Comparison of ENCODE assay signal across 31 cellular contexts in the genomic region with DNA sequence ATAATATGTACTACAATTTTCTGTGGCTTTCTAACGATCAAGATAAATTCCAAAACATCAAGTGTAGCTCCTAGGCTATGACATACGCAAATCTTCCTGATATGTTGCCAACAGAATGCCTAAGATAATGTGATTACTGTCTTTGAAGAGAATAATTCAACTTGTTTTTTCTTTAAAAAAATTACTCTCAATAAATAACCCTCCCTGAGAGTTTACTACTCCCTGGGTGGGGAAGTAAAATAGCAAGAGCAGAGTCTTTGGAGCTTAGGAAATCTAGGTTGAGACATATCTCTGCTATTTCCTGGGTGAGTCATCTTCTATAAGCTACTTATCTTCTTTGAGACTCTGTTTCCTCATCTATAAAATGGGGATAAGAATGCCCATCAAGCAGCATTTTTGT.
DNase-seq lines count a peak whose midpoint lies in the region; ATAC-seq and TF ChIP-seq lines count a peak whose summit lies in the region.
"Had no signal": no experiment of that assay in that cellular context is flagged by ENCODE, and none has a peak within 500 bp of the region (broad histone marks: within the 10 kb centered on the region; RNA-seq: fewer than 3 reads in every experiment).

No MANE protein-coding gene starts in this region.

- DNase-seq in SKM-1 treated with dmso at 0.1 percent for 144 hours (lab: John Stamatoyannopoulos, UW; ENCODE audit: unreplicated experiment) (peak; percentile 5), SKM-1 (lab: John Stamatoyannopoulos, UW; ENCODE audit: unreplicated experiment) (no peak), MV-4-11 (lab: John Stamatoyannopoulos, UW) (peak; percentile 74), epithelial cell of prostate (ENCODE audit: low read depth, low spot score) (no peak), type B pancreatic cell (ENCODE audit: extremely low spot score, unreplicated experiment) (no peak), progenitor cell of endocrine pancreas (ENCODE audit: low spot score, unreplicated experiment) (no peak)
- DNase-seq in naive thymus-derived CD4-positive, alpha-beta T cell = no peak
- DNase-seq: activated B cell treated with CpG ODN at 0.5 μM for 24 hours; activated CD4-positive, alpha-beta T cell treated with anti-CD3 and anti-CD28 coated beads, Interleukin-2, amount 50 U/mL, for 4 hours; activated CD8-positive, alpha-beta memory T cell treated with anti-CD3 and anti-CD28 coated beads, Interleukin-2, amount 50 U/mL, for 48 hours; aorta; BE2C; Caco-2; caudate nucleus; dorsolateral prefrontal cortex; gastrocnemius medialis; hippocampal formation; immature natural killer cell; KG1; left ventricle myocardium superior; midbrain; NCI-H1092 treated with DMSO at 0.1 percent for 48 hours; NCI-H187 treated with DMSO at 0.1 percent for 48 hours; NCI-H69; retina; T-helper 9 cell had no signal

- no peaks in the 10 kb centered on the region for H3K4me1 ChIP-seq in naive thymus-derived CD4-positive, alpha-beta T cell (ENCODE audit: control insufficient read depth in 2 of 2, insufficient read depth in 2 of 2, low read length in 2 of 2)
- H3K4me1 ChIP-seq: BE2C, Caco-2, gastrocnemius medialis had no signal

- H3K27me3 ChIP-seq in naive thymus-derived CD4-positive, alpha-beta T cell (ENCODE audit: control insufficient read depth in 2 of 2, insufficient read depth in 2 of 2, low read length in 2 of 2) = no peaks in the 10 kb centered on the region
- H3K27me3 ChIP-seq: BE2C, gastrocnemius medialis had no signal

- intact Hi-C loops in naive thymus-derived CD4-positive, alpha-beta T cell (cut with micrococcal nuclease) = no loop called here

- no peaks in the 10 kb centered on the region for H3K36me3 ChIP-seq in naive thymus-derived CD4-positive, alpha-beta T cell (ENCODE audit: control insufficient read depth in 2 of 3, insufficient read depth in 3 of 3, low read length in 3 of 3)
- H3K36me3 ChIP-seq: BE2C, gastrocnemius medialis had no signal

- no peak overlapping the region for H3K4me3 ChIP-seq in naive thymus-derived CD4-positive, alpha-beta T cell (ENCODE audit: low read length)
- H3K4me3 ChIP-seq: dorsolateral prefrontal cortex, gastrocnemius medialis, GM23338 had no signal

- CTCF ChIA-PET in naive thymus-derived CD4-positive, alpha-beta T cell (lab: Charles Lee) = no interaction called here

- H3K36me3 Mint-ChIP-seq in type B pancreatic cell (no peaks in the 10 kb centered on the region), progenitor cell of endocrine pancreas (ENCODE audit: insufficient read depth) (no peaks in the 10 kb centered on the region)
- H3K36me3 Mint-ChIP-seq in naive thymus-derived CD4-positive, alpha-beta T cell = peaks cover 0 to 9% (median 5%) of the 10 kb centered on the region in 5 donors
- H3K36me3 Mint-ChIP-seq: activated naive CD4-positive, alpha-beta T cell treated with anti-CD3 and anti-CD28 coated beads, Interleukin-2, amount 50 U/mL, for 24 hours had no signal

- ATAC-seq in HG03045 (IDR thresholded peaks at IDR 0.05; ENCODE audit: unreplicated experiment) = no peak
- ATAC-seq in naive thymus-derived CD4-positive, alpha-beta T cell = no peak
- ATAC-seq: activated T-helper 17 cell treated with anti-CD3 and anti-CD28 coated beads, Interleukin-2, amount 50 U/mL, for 72 hours; gastrocnemius medialis; GM23338; left ventricle myocardium superior; natural killer cell treated with Interleukin-12 subunit alpha and Interleukin-12 subunit beta and Interleukin-15 and Interleukin-18, amount 100 ng/mL, for 72 hours had no signal

- peak overlapping the region; percentile 59 for H3K27ac Mint-ChIP-seq in type B pancreatic cell
- no peak overlapping the region for H3K27ac Mint-ChIP-seq in progenitor cell of endocrine pancreas
- H3K27ac Mint-ChIP-seq in naive thymus-derived CD4-positive, alpha-beta T cell = no peak overlapping the region
- H3K27ac Mint-ChIP-seq: activated B cell treated with CpG ODN at 0.5 μM for 24 hours; activated naive CD4-positive, alpha-beta T cell treated with anti-CD3 and anti-CD28 coated beads, Interleukin-2, amount 50 U/mL, for 24 hours; activated T-helper 17 cell treated with anti-CD3 and anti-CD28 coated beads, Interleukin-2, amount 50 U/mL, for 72 hours; GM23338; immature natural killer cell; natural killer cell treated with Interleukin-12 subunit alpha and Interleukin-12 subunit beta and Interleukin-15 and Interleukin-18, amount 100 ng/mL, for 72 hours had no signal

- H3K27me3 Mint-ChIP-seq in type B pancreatic cell = peaks cover 8% of the 10 kb centered on the region
- peaks cover 37% of the 10 kb centered on the region for H3K27me3 Mint-ChIP-seq in progenitor cell of endocrine pancreas
- H3K27me3 Mint-ChIP-seq in naive thymus-derived CD4-positive, alpha-beta T cell = peaks cover 0 to 4% (median 0%) of the 10 kb centered on the region in 5 donors
- H3K27me3 Mint-ChIP-seq: activated B cell treated with CpG ODN at 0.5 μM for 24 hours; activated naive CD4-positive, alpha-beta T cell treated with anti-CD3 and anti-CD28 coated beads, Interleukin-2, amount 50 U/mL, for 24 hours; activated T-helper 17 cell treated with anti-CD3 and anti-CD28 coated beads, Interleukin-2, amount 50 U/mL, for 72 hours; natural killer cell treated with Interleukin-12 subunit alpha and Interleukin-12 subunit beta and Interleukin-15 and Interleukin-18, amount 100 ng/mL, for 72 hours had no signal

- peaks cover 9% of the 10 kb centered on the region for H3K9me3 Mint-ChIP-seq in type B pancreatic cell
- peaks cover 7% of the 10 kb centered on the region for H3K9me3 Mint-ChIP-seq in progenitor cell of endocrine pancreas (ENCODE audit: low read depth)
- peaks cover 7 to 25% (median 10%) of the 10 kb centered on the region in 11 donors for H3K9me3 Mint-ChIP-seq in naive thymus-derived CD4-positive, alpha-beta T cell
- H3K9me3 Mint-ChIP-seq: activated naive CD4-positive, alpha-beta T cell treated with anti-CD3 and anti-CD28 coated beads, Interleukin-2, amount 50 U/mL, for 24 hours had no signal

- H3K4me1 Mint-ChIP-seq in type B pancreatic cell (ENCODE audit: unreplicated experiment) (no peaks in the 10 kb centered on the region), progenitor cell of endocrine pancreas (ENCODE audit: low read depth) (no peaks in the 10 kb centered on the region)
- no peaks in the 10 kb centered on the region for H3K4me1 Mint-ChIP-seq in naive thymus-derived CD4-positive, alpha-beta T cell
- H3K4me1 Mint-ChIP-seq: activated B cell treated with CpG ODN at 0.5 μM for 24 hours; activated naive CD4-positive, alpha-beta T cell treated with anti-CD3 and anti-CD28 coated beads, Interleukin-2, amount 50 U/mL, for 24 hours; activated T-helper 17 cell treated with anti-CD3 and anti-CD28 coated beads, Interleukin-2, amount 50 U/mL, for 72 hours; GM23338; immature natural killer cell had no signal

- peaks cover 0 to 10% (median 0%) of the 10 kb centered on the region in 3 experiments for H3K9me3 ChIP-seq in naive thymus-derived CD4-positive, alpha-beta T cell (ENCODE audit: control insufficient read depth in 2 of 3, low read length in 3 of 3)
- H3K9me3 ChIP-seq: BE2C had no signal

- POLR2A ChIA-PET in naive thymus-derived CD4-positive, alpha-beta T cell (lab: Charles Lee) = no interaction called here

- TF ChIP-seq CTCF in type B pancreatic cell (conservative IDR thresholded peaks at IDR 0.05) (no peak), progenitor cell of endocrine pancreas (IDR thresholded peaks at IDR 0.05; ENCODE audit: unreplicated experiment) (no peak)

- peak overlapping the region; percentile 31 for H3K27ac ChIP-seq in epithelial cell of prostate
- H3K27ac ChIP-seq in naive thymus-derived CD4-positive, alpha-beta T cell (ENCODE audit: low read depth, low read length) = no peak overlapping the region
- H3K27ac ChIP-seq: dorsolateral prefrontal cortex, gastrocnemius medialis had no signal

- H3K4me3 Mint-ChIP-seq in type B pancreatic cell = no peak overlapping the region
- no peak overlapping the region for H3K4me3 Mint-ChIP-seq in progenitor cell of endocrine pancreas (ENCODE audit: low read depth)
- H3K4me3 Mint-ChIP-seq in naive thymus-derived CD4-positive, alpha-beta T cell = no peak overlapping the region
- H3K4me3 Mint-ChIP-seq: activated B cell treated with CpG ODN at 0.5 μM for 24 hours; activated naive CD4-positive, alpha-beta T cell treated with anti-CD3 and anti-CD28 coated beads, Interleukin-2, amount 50 U/mL, for 24 hours; activated T-helper 17 cell treated with anti-CD3 and anti-CD28 coated beads, Interleukin-2, amount 50 U/mL, for 72 hours; GM23338; immature natural killer cell; natural killer cell treated with Interleukin-12 subunit alpha and Interleukin-12 subunit beta and Interleukin-15 and Interleukin-18, amount 100 ng/mL, for 72 hours had no signal

Comparison
In these comparisons a context has a peak if more than half of its experiments do, and no peak if none do; other contexts are left out.
1. DNase-seq: peak in SKM-1 treated with dmso at 0.1 percent for 144 hours (single experiment) and MV-4-11 (single experiment); none in SKM-1 (single experiment), epithelial cell of prostate (single experiment), type B pancreatic cell (single experiment), progenitor cell of endocrine pancreas (single experiment) and naive thymus-derived CD4-positive, alpha-beta T cell (0 of 9).